Comparison of ENCODE assay signal across 8 cellular contexts in genomic region chr1:160101037-160101716, GRCh38. TPM values are rescaled to one million over a fixed set of nuclear protein-coding genes. Genes with fewer than 3 reads are reported as not detected.
DNase-seq lines count a peak whose midpoint lies in the region; ATAC-seq, FAIRE-seq and TF ChIP-seq lines count a peak whose summit lies in the region.

No MANE protein-coding gene starts in this region.

- POLR2A ChIA-PET in A549 (lab: Yijun Ruan, JAX), result interaction anchor here (0.6 to 1.5 kb wide), 5 partner anchors 22 to 161 kb away, joined by 3 to 4 read pairs (median 3); partner anchors contain the start of genes CASQ1 and DCAF8

- H3K27ac ChIP-seq in A549, result peak overlapping the region; percentile 77 to 84
- H3K27ac ChIP-seq in SJCRH30, result no peak overlapping the region; the same call in 1 of the 2 replicates
- H3K27ac ChIP-seq in substantia nigra (ENCODE audit: low read depth, low read length, poor library complexity, severe bottlenecking), result peak overlapping the region; percentile 97

- 52% methylated on average over 6 of the region's 13 CpGs for WGBS in A549 (ENCODE audit: missing lambda C conversion rate)

- TF ChIP-seq CTCF in A549 (IDR thresholded peaks at IDR 0.05) (peak; percentile 94), NB4 (IDR thresholded peaks at IDR 0.05; ENCODE audit: low read depth, low read length) (peak; percentile 91), foreskin fibroblast (IDR thresholded peaks at IDR 0.05; ENCODE audit: low read depth, low read length) (peak; percentile 95)

- CTCF ChIA-PET in A549 (lab: Yijun Ruan, JAX), result interaction anchor here (0.7 to 12.1 kb wide), 51 partner anchors 9 to 275 kb away, joined by 3 to 222 read pairs (median 6); partner anchors contain the start of genes ATP1A2, CASQ1, DCAF8 and KCNJ9

- TF ChIP-seq POLR2A in A549 (IDR thresholded peaks at IDR 0.05; ENCODE audit: low read length) (no peak), NB4 (IDR thresholded peaks at IDR 0.05; ENCODE audit: extremely low read depth, insufficient read length) (peak; percentile 31)

- peak overlapping the region; percentile 71 for H3K4me2 ChIP-seq in A549

- TF ChIP-seq EP300 in A549 (IDR thresholded peaks at IDR 0.05), result no peak

- H3K4me1 ChIP-seq in A549, result peaks cover 37% of the 10 kb centered on the region
- peaks cover 21% of the 10 kb centered on the region for H3K4me1 ChIP-seq in SJCRH30

- DNase-seq in A549 (ENCODE audit: low read depth in 1 of 2, low spot score in 1 of 2) (peak; percentile 73 to 89), NB4 (ENCODE audit: low read depth) (peak; percentile 88), SJCRH30 (peak; percentile 79 to 86), foreskin fibroblast (peak; percentile 41 to 79), occipital lobe (lab: John Stamatoyannopoulos, UW) (peak; percentile 83), substantia nigra (lab: John Stamatoyannopoulos, UW) (peak; percentile 50 to 94 (median 84))
- peak; percentile 86 for DNase-seq in activated effector memory CD4-positive, alpha-beta T cell treated with anti-CD3 and anti-CD28 coated beads, Interleukin-2, amount 50 U/mL, for 16 hours

- peak; percentile 97 to 98 for TF ChIP-seq RAD21 in A549 (conservative IDR thresholded peaks at IDR 0.05 in 1 of 2, IDR thresholded peaks at IDR 0.05 in 1 of 2)

- no peaks in the 10 kb centered on the region for H3K9me3 ChIP-seq in A549
- no peaks in the 10 kb centered on the region for H3K9me3 ChIP-seq in SJCRH30 (replicated peaks)

- H3K27me3 ChIP-seq in SJCRH30, result no peaks in the 10 kb centered on the region

- no peaks in the 10 kb centered on the region for H3K36me3 ChIP-seq in SJCRH30

- H3K4me3 ChIP-seq in A549 (no peak overlapping the region), NB4 (ENCODE audit: low read depth, low read length) (no peak overlapping the region), SJCRH30 (no peak overlapping the region), foreskin fibroblast (ENCODE audit: low read depth in 1 of 2, low read length in 2 of 2) (peak overlapping the region in 1 of 2 donors; percentile 6)

- FAIRE-seq in A549 (lab: Jason Lieb, UNC), result no peak

- ATAC-seq in A549, result peak; percentile 27 to 69; a peak in 5 of 6 replicates
- peak; percentile 24 for ATAC-seq in GM18907 (IDR thresholded peaks at IDR 0.05; ENCODE audit: unreplicated experiment)

TF ChIP-seq in A549, 52 proteins besides CTCF, POLR2A, EP300 and RAD21:
- peak; percentile 78 for TF ChIP-seq MAX (IDR thresholded peaks at IDR 0.05)
- TF ChIP-seq FOXS1 (CRISPR knock-in tag; IDR thresholded peaks at IDR 0.05), result no peak
- TF ChIP-seq CEBPB (IDR thresholded peaks at IDR 0.05), result peak in 1 of 2 experiments; percentile 47; a peak in 1 of 4 replicates
- TF ChIP-seq SMC3 (IDR thresholded peaks at IDR 0.05), result peak; percentile 97
- TF ChIP-seq NPAS2 (CRISPR knock-in tag; IDR thresholded peaks at IDR 0.05; ENCODE audit: borderline replicate concordance), result peak; percentile 71; the same call in 1 of the 2 replicates
- TF ChIP-seq BHLHE40 (IDR thresholded peaks at IDR 0.05; ENCODE audit: low read depth, low read length), result no peak
- TF ChIP-seq MYC (IDR thresholded peaks at IDR 0.05; ENCODE audit: borderline replicate concordance, low read length), result peak; percentile 76; the same call in 1 of the 2 replicates
- TF ChIP-seq MAZ (IDR thresholded peaks at IDR 0.05; ENCODE audit: borderline replicate concordance, low read depth, low read length), result no peak
- 0 out of 2 replicates have a peak, but pooled peaks have one; percentile 43 for TF ChIP-seq RFX5 (IDR thresholded peaks at IDR 0.05)
- no peak for TF ChIP-seq ELK1 (IDR thresholded peaks at IDR 0.05; ENCODE audit: low read depth, low read length)
TF ChIP-seq in A549: peak in this region for 6.

RNA-seq across cellular contexts. Expression of gene IGSF8, which starts 2.8 kb away (rescaled TPM):
- 7.3 and 8.3 TPM in 2 replicates for polyA plus RNA-seq in A549 (2011; rRNA removed)
- 12.5 and 16.2 TPM in 2 replicates for polyA plus RNA-seq in A549 (2012; cell fraction: cytosol; rRNA removed)
- 34.3 and 45.1 TPM in 2 replicates for polyA plus RNA-seq in A549 (2012; cell fraction: nucleus; rRNA removed)
- polyA plus RNA-seq in A549 (2017; fragmentation: RNase III; extraction: RNeasy Plus Mini Kit Qiagen cat#74134 plus additional on column Dnase treatment), result 6.3 to 8.5 TPM (median 7.8 TPM) in 3 replicates
- 6.4 and 6.5 TPM in 2 replicates for polyA minus RNA-seq in A549 (2011; rRNA and poly(A)+ RNA removed)
- 5.4 and 6.8 TPM in 2 replicates for total RNA-seq in SJCRH30 (2014; rRNA removed; shearing (Covaris generic))
- 49.8 TPM for total RNA-seq in occipital lobe

RNA-seq across cellular contexts. Expression of gene ATP1A2, which starts 14.4 kb away (rescaled TPM):
- polyA plus RNA-seq in A549 (2011; rRNA removed), result 0.07 and 0.09 TPM in 2 replicates
- polyA plus RNA-seq in A549 (2012; cell fraction: cytosol; rRNA removed), result 0.04 and 0.07 TPM in 2 replicates
- 0.34 and 0.61 TPM in 2 replicates for polyA plus RNA-seq in A549 (2012; cell fraction: nucleus; rRNA removed)
- polyA plus RNA-seq in A549 (2017; fragmentation: RNase III; extraction: RNeasy Plus Mini Kit Qiagen cat#74134 plus additional on column Dnase treatment), result 0.10 to 0.13 TPM in 2 of 3 replicates, not detected in the other
- 0.70 and 0.92 TPM in 2 replicates for polyA minus RNA-seq in A549 (2011; rRNA and poly(A)+ RNA removed)
- 40.2 and 44.2 TPM in 2 replicates for total RNA-seq in SJCRH30 (2014; rRNA removed; shearing (Covaris generic))
- total RNA-seq in occipital lobe, result 47.1 TPM

RNA-seq across cellular contexts. Expression of gene KCNJ9, which starts 19.8 kb away (rescaled TPM):
- polyA plus RNA-seq in A549 (2011; rRNA removed) (not detected in 2 replicates), A549 (2017; fragmentation: RNase III; extraction: RNeasy Plus Mini Kit Qiagen cat#74134 plus additional on column Dnase treatment) (not detected in 3 replicates)
- polyA plus RNA-seq in A549 (2012; cell fraction: cytosol; rRNA removed), result not detected in 2 replicates
- not detected in 2 replicates for polyA plus RNA-seq in A549 (2012; cell fraction: nucleus; rRNA removed)
- not detected in 2 replicates for polyA minus RNA-seq in A549 (2011; rRNA and poly(A)+ RNA removed)
- not detected in 2 replicates for total RNA-seq in SJCRH30 (2014; rRNA removed; shearing (Covaris generic))
- 14.7 TPM for total RNA-seq in occipital lobe

RNA-seq across cellular contexts. Expression of gene KCNJ10, which starts 31.2 kb away (rescaled TPM):
- not detected in 2 replicates for polyA plus RNA-seq in A549 (2011; rRNA removed)
- not detected in 2 replicates for polyA plus RNA-seq in A549 (2012; cell fraction: cytosol; rRNA removed)
- polyA plus RNA-seq in A549 (2012; cell fraction: nucleus; rRNA removed), result 0.07 TPM in 1 of 2 replicates, not detected in the other
- 0.05 to 0.09 TPM (median 0.05 TPM) in 3 replicates for polyA plus RNA-seq in A549 (2017; fragmentation: RNase III; extraction: RNeasy Plus Mini Kit Qiagen cat#74134 plus additional on column Dnase treatment)
- not detected in 2 replicates for polyA minus RNA-seq in A549 (2011; rRNA and poly(A)+ RNA removed)
- 0.14 TPM in 1 of 2 replicates, not detected in the other for total RNA-seq in SJCRH30 (2014; rRNA removed; shearing (Covaris generic))
- total RNA-seq in occipital lobe, result 1.6 TPM

RNA-seq across cellular contexts. Expression of gene ATP1A4, which starts 50.2 kb away (rescaled TPM):
- not detected in 2 replicates for polyA plus RNA-seq in A549 (2011; rRNA removed)
- not detected in 2 replicates for polyA plus RNA-seq in A549 (2012; cell fraction: cytosol; rRNA removed)
- not detected in 2 replicates for polyA plus RNA-seq in A549 (2012; cell fraction: nucleus; rRNA removed)
- polyA plus RNA-seq in A549 (2017; fragmentation: RNase III; extraction: RNeasy Plus Mini Kit Qiagen cat#74134 plus additional on column Dnase treatment), result not detected in 3 replicates
- not detected in 2 replicates for polyA minus RNA-seq in A549 (2011; rRNA and poly(A)+ RNA removed)
- not detected in 2 replicates for total RNA-seq in SJCRH30 (2014; rRNA removed; shearing (Covaris generic))
- 0.31 TPM for total RNA-seq in occipital lobe

Comparison
In these comparisons a context has a peak if more than half of its experiments do, and no peak if none do; other contexts are left out.
1. RNA of gene KCNJ9, which starts 19.8 kb away (total RNA-seq): 14.7 TPM in occipital lobe (single experiment); not detected in SJCRH30; every median in the first group is over 10 times any median in the second.
2. Peak in every context shown above with its lines, with median percentiles within 50 percentile points of each other: DNase-seq and CTCF ChIP-seq.